Comparison of ENCODE assay signal across 14 cellular contexts in genomic region chr1:154117642-154118041, GRCh38.
"Had no signal": no experiment of that assay in that cellular context is flagged by ENCODE, and none has a peak within 500 bp of the region (broad histone marks: within the 10 kb centered on the region; RNA-seq: fewer than 3 reads in every experiment).

No MANE protein-coding gene starts in this region.

- H3K4me1 ChIP-seq: parathyroid adenoma had no signal

- ATAC-seq: activated CD8-positive, alpha-beta memory T cell treated with anti-CD3 and anti-CD28 coated beads, Interleukin-2, amount 10 ng/mL, durations not matched to agents 7 days and 5 days; activated T-cell treated with anti-CD3 and anti-CD28 coated beads, Interleukin-2, amount 50 U/mL, for 4 hours; naive thymus-derived CD4-positive, alpha-beta T cell; stimulated activated naive CD8-positive, alpha-beta T cell treated with anti-CD3 and anti-CD28 coated beads, Interleukin-15, amount 100 ng/mL, for 72 hours had no signal

- H3K79me2 ChIP-seq: parathyroid adenoma had no signal

- H3K9ac ChIP-seq: parathyroid adenoma had no signal

- DNase-seq: activated CD4-positive, CD25-positive, alpha-beta regulatory T cell treated with anti-CD3 and anti-CD28 coated beads, Interleukin-2, amount 50 U/mL, for 72 hours; activated CD8-positive, alpha-beta memory T cell treated with anti-CD3 and anti-CD28 coated beads, Interleukin-2, amount 10 ng/mL, durations not matched to agents 7 days and 5 days; activated gamma-delta T cell; activated T-cell treated with anti-CD3 and anti-CD28 coated beads, Interleukin-2, amount 50 U/mL, for 4 hours; amniotic stem cell; central memory CD4-positive, alpha-beta T cell; head of caudate nucleus; naive thymus-derived CD4-positive, alpha-beta T cell; stimulated activated CD4-positive, alpha-beta T cell treated with anti-CD3 and anti-CD28 coated beads, Interleukin-1b, Interleukin-23, amount 100 ng/mL, for 48 hours; stimulated activated naive CD8-positive, alpha-beta T cell treated with anti-CD3 and anti-CD28 coated beads, Interleukin-15, amount 100 ng/mL, for 72 hours had no signal

- H2AFZ ChIP-seq: parathyroid adenoma had no signal

- H3K9me3 Mint-ChIP-seq: activated T-cell treated with anti-CD3 and anti-CD28 coated beads, Interleukin-2, amount 50 U/mL, for 4 hours; naive thymus-derived CD4-positive, alpha-beta T cell; stimulated activated naive CD8-positive, alpha-beta T cell treated with anti-CD3 and anti-CD28 coated beads, Interleukin-15, amount 100 ng/mL, for 72 hours; type B pancreatic cell had no signal

- H3K4me3 Mint-ChIP-seq: activated CD8-positive, alpha-beta memory T cell treated with anti-CD3 and anti-CD28 coated beads, Interleukin-2, amount 10 ng/mL, durations not matched to agents 7 days and 5 days; activated naive CD8-positive, alpha-beta T cell; activated T-cell treated with anti-CD3 and anti-CD28 coated beads, Interleukin-2, amount 50 U/mL, for 4 hours; naive thymus-derived CD4-positive, alpha-beta T cell; stimulated activated naive CD8-positive, alpha-beta T cell treated with anti-CD3 and anti-CD28 coated beads, Interleukin-15, amount 100 ng/mL, for 72 hours; type B pancreatic cell had no signal

- H3K4me3 ChIP-seq: coronary artery had no signal

- H3K27ac Mint-ChIP-seq: activated CD8-positive, alpha-beta memory T cell treated with anti-CD3 and anti-CD28 coated beads, Interleukin-2, amount 10 ng/mL, durations not matched to agents 7 days and 5 days; activated naive CD8-positive, alpha-beta T cell; naive thymus-derived CD4-positive, alpha-beta T cell; stimulated activated naive CD8-positive, alpha-beta T cell treated with anti-CD3 and anti-CD28 coated beads, Interleukin-15, amount 100 ng/mL, for 72 hours; type B pancreatic cell had no signal

- H3K36me3 Mint-ChIP-seq: activated CD8-positive, alpha-beta memory T cell treated with anti-CD3 and anti-CD28 coated beads, Interleukin-2, amount 10 ng/mL, durations not matched to agents 7 days and 5 days; activated naive CD8-positive, alpha-beta T cell; type B pancreatic cell had no signal

- H3K27ac ChIP-seq: coronary artery, parathyroid adenoma had no signal

- H3K27me3 Mint-ChIP-seq: activated CD8-positive, alpha-beta memory T cell treated with anti-CD3 and anti-CD28 coated beads, Interleukin-2, amount 10 ng/mL, durations not matched to agents 7 days and 5 days; activated naive CD8-positive, alpha-beta T cell; stimulated activated naive CD8-positive, alpha-beta T cell treated with anti-CD3 and anti-CD28 coated beads, Interleukin-15, amount 100 ng/mL, for 72 hours; type B pancreatic cell had no signal
